ENCODE assay signal across 8 cellular contexts in genomic region chr12:30847259-30847658, GRCh38.
DNase-seq lines count a peak whose midpoint lies in the region; ATAC-seq, FAIRE-seq and TF ChIP-seq lines count a peak whose summit lies in the region.

No MANE protein-coding gene starts in this region.

- WGBS in right lobe of liver (ENCODE audit: insufficient coverage, low coverage, low lambda C conversion rate, missing lambda C conversion rate): 19% methylated on average over 3 of the region's 3 CpGs

- no peak overlapping the region for H3K4me3 ChIP-seq in right lobe of liver

- TF ChIP-seq CTCF in brain (conservative IDR thresholded peaks at IDR 0.05) (peak; percentile 80 to 92), right lobe of liver (IDR thresholded peaks at IDR 0.05) (peak; percentile 61 to 75 (median 66))

- peaks cover 0 to 5% (median 0%) of the 10 kb centered on the region in 5 experiments for H3K9me3 Mint-ChIP-seq in brain

- H3K27me3 Mint-ChIP-seq in brain: peaks cover 25% of the 10 kb centered on the region

- no peak for TF ChIP-seq POLR2A in right lobe of liver (IDR thresholded peaks at IDR 0.05)

- no peaks in the 10 kb centered on the region for H3K36me3 Mint-ChIP-seq in brain

- H3K4me3 Mint-ChIP-seq in brain: no peak overlapping the region

- H3K9me3 ChIP-seq in right lobe of liver: no peaks in the 10 kb centered on the region

- intact Hi-C loops in right lobe of liver (cut with DNase I): loop anchor here in 1 of 2 donors (5.0 kb wide), 1 partner anchor 140 kb away; no protein-coding TSS in a partner anchor

- no peaks in the 10 kb centered on the region for H3K27me3 ChIP-seq in right lobe of liver

- H3K4me1 Mint-ChIP-seq in brain: peaks cover 10% of the 10 kb centered on the region

- H3K27ac ChIP-seq in right lobe of liver: no peak overlapping the region

- no peaks in the 10 kb centered on the region for H3K4me1 ChIP-seq in right lobe of liver

- DNase-seq in DMS79 (lab: John Stamatoyannopoulos, UW): peak; percentile 21
- peak; percentile 25 for DNase-seq in HTR-8/SVneo (ENCODE audit: insufficient read length, low spot score)
- peak; percentile 83 for DNase-seq in NCI-H774 (lab: John Stamatoyannopoulos, UW)
- no peak for DNase-seq in right lobe of liver

- H3K36me3 ChIP-seq in right lobe of liver: no peaks in the 10 kb centered on the region

- H3K27ac Mint-ChIP-seq in brain: no peak overlapping the region

- FAIRE-seq in HTR-8/SVneo (lab: Jason Lieb, UNC): peak; percentile 68

- ATAC-seq in right lobe of liver: peak in 2 of 4 donors; percentile 31 to 32
- ATAC-seq in HG02973 (IDR thresholded peaks at IDR 0.05; ENCODE audit: unreplicated experiment): no peak
- ATAC-seq in GM21390 (IDR thresholded peaks at IDR 0.05; ENCODE audit: unreplicated experiment): no peak
- ATAC-seq in GM19397 (IDR thresholded peaks at IDR 0.05; ENCODE audit: unreplicated experiment): no peak

Comparison
In these comparisons a context has a peak if more than half of its experiments do, and no peak if none do; other contexts are left out.
1. DNase-seq: peak in DMS79 (single experiment), HTR-8/SVneo (single experiment) and NCI-H774 (single experiment); none in right lobe of liver (0 of 3).